ENCODE assay signal across 8 cellular contexts in the genomic region with DNA sequence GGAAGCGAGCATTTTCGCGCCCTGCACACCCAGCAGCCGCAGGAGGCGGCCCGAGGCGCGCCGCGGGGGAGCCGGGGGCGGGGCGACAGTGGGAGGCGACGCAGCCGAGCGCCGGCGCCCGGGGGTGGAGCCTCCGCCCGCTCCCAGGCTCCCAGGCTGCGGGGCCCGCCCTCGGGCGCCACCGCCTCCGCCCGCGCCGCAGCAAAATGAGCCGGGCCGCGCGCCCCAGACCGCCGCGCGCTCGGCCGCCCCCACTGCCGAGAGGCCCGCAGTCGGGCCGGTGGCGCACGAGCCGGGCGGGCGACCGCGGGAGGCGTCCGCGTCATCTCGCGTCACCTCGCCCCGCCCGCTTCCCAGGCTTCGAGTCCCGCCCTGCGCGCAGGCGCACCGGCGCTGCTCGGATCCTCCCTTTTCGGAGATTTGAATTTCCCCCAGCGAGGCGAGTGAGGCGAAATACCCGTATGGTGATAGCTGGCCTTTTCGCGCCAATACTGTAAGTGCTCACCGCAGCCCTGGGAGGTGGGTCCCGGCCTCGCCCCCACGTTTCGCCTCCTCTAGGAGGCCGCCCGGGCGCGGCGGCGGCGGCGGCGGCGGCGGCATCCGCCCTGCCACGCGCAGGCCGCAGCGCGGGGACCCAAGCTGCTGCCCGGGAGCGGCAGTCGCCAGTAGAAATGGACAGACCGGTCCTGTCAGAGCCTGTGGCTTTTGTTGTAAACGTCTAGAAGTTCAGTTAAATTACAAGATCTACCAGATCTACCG. TPM values are rescaled to one million over a fixed set of nuclear protein-coding genes. Genes with fewer than 3 reads are reported as not detected.
DNase-seq lines count a peak whose midpoint lies in the region; ATAC-seq and TF ChIP-seq lines count a peak whose summit lies in the region.

A gene with protein sequence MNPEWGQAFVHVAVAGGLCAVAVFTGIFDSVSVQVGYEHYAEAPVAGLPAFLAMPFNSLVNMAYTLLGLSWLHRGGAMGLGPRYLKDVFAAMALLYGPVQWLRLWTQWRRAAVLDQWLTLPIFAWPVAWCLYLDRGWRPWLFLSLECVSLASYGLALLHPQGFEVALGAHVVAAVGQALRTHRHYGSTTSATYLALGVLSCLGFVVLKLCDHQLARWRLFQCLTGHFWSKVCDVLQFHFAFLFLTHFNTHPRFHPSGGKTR (plus strand): TSS at position 387 of the 759 bp plus-strand sequence. CDS start 9,309 bp downstream, outside the sequence.

- DNase-seq in Caco-2 (peak; percentile 89 to 90), HUDEP-2 (lab: John Stamatoyannopoulos, UW; ENCODE audit: unreplicated experiment in 76 of 76) (peak in 72 of 76 experiments; percentile 13 to 89 (median 78)), NOMO-1 (lab: John Stamatoyannopoulos, UW; ENCODE audit: unreplicated experiment in 2 of 2) (peak; percentile 90 to 94), mesendoderm (peak; percentile 96)
- peak; percentile 74 to 90 (median 75) for DNase-seq in activated CD8-positive, alpha-beta memory T cell treated with anti-CD3 and anti-CD28 coated beads for 48 hours (ENCODE audit: low read depth in 2 of 3, low spot score in 2 of 3)
- peak; percentile 79 to 84 (median 81) for DNase-seq in effector memory CD8-positive, alpha-beta T cell
- peak; percentile 85 for DNase-seq in stimulated activated CD8-positive, alpha-beta memory T cell treated with anti-CD3 and anti-CD28 coated beads, Interleukin-12 subunit alpha, Interleukin-12 subunit beta, amount 100 ng/mL, for 4 hours (ENCODE audit: low read depth)

- no peaks in the 10 kb centered on the region for H3K27me3 Mint-ChIP-seq in Caco-2 (ENCODE audit: insufficient read depth, unreplicated experiment)
- no peaks in the 10 kb centered on the region for H3K27me3 Mint-ChIP-seq in effector memory CD8-positive, alpha-beta T cell

- peaks cover 28% of the 10 kb centered on the region for H3K36me3 Mint-ChIP-seq in Caco-2 (ENCODE audit: insufficient read depth, unreplicated experiment)
- H3K36me3 Mint-ChIP-seq in effector memory CD8-positive, alpha-beta T cell (ENCODE audit: insufficient read depth): peaks cover 28% of the 10 kb centered on the region

- intact Hi-C loops in Caco-2 (cut with micrococcal nuclease; ENCODE audit: unreplicated experiment): loop anchor here (10.0 kb wide), 1 partner anchor 402 kb away; a partner anchor contains a TSS

- no peak within 1 kb of the TSS for H4K8ac ChIP-seq in mesendoderm (ENCODE audit: low read depth, low read length)

- no peaks in the 10 kb centered on the region; the same call in 1 of the 2 replicates for H3K36me3 ChIP-seq in Caco-2 (ENCODE audit: control insufficient read depth, insufficient read depth, low read length)
- H3K36me3 ChIP-seq in mesendoderm (ENCODE audit: control insufficient read depth, insufficient read depth, low read length): no peaks in the 10 kb centered on the region

- no peaks in the 10 kb centered on the region for H3K79me1 ChIP-seq in mesendoderm (ENCODE audit: low read length)

- peak; percentile 43 for ATAC-seq in GM21423 (IDR thresholded peaks at IDR 0.05; ENCODE audit: unreplicated experiment)
- ATAC-seq in effector memory CD8-positive, alpha-beta T cell (replicated peaks): peak; percentile 52

- H2BK15ac ChIP-seq in mesendoderm (replicated peaks; ENCODE audit: low read depth): no peak within 1 kb of the TSS

- no peaks in the 10 kb centered on the region for H3K27me3 ChIP-seq in Caco-2 (replicated peaks; ENCODE audit: control insufficient read depth, insufficient read depth, low read length)
- H3K27me3 ChIP-seq in mesendoderm (ENCODE audit: insufficient read depth, low read length, poor library complexity): no peaks in the 10 kb centered on the region

- peaks cover 8% of the 10 kb centered on the region for H3K4me1 Mint-ChIP-seq in Caco-2 (ENCODE audit: low read depth, unreplicated experiment)
- H3K4me1 Mint-ChIP-seq in effector memory CD8-positive, alpha-beta T cell (ENCODE audit: low read depth in 2 of 2): peaks cover 19 to 21% of the 10 kb centered on the region in 2 donors

- H3K4me1 ChIP-seq in Caco-2 (0 out of 2 replicates have a peak, but pooled peaks cover 8% of the 10 kb centered on the region), mesendoderm (ENCODE audit: control insufficient read depth, low read depth, low read length) (peaks cover under 1% of the 10 kb centered on the region)

- BruUV-seq in Caco-2 (replicated peaks; lab: Mats Ljungman, UMichigan): no TSS peak

- H3K4ac ChIP-seq in mesendoderm (ENCODE audit: low read depth, low read length): peak within 1 kb of the TSS; percentile 98

- peak within 1 kb of the TSS; percentile 93 for H2BK5ac ChIP-seq in mesendoderm (ENCODE audit: low read length)

- WGBS in mesendoderm (ENCODE audit: extremely low coverage, insufficient coverage, low lambda C conversion rate): no CpG with 5 or more reads among the region's 103 CpGs

- H3K56ac ChIP-seq in mesendoderm (ENCODE audit: low read length): peak within 1 kb of the TSS; percentile 99

- peak within 1 kb of the TSS; percentile 100 for H3K27ac ChIP-seq in mesendoderm (ENCODE audit: low read depth, low read length)

- H3K79me2 ChIP-seq in mesendoderm (ENCODE audit: control insufficient read depth, insufficient read depth, low read length): peaks cover 29% of the 10 kb centered on the region

- peak within 1 kb of the TSS; percentile 98 for H3K4me3 Mint-ChIP-seq in Caco-2 (ENCODE audit: unreplicated experiment)
- H3K4me3 Mint-ChIP-seq in effector memory CD8-positive, alpha-beta T cell: peak within 1 kb of the TSS; percentile 94 to 96

- peak within 1 kb of the TSS; percentile 99 for H3K18ac ChIP-seq in mesendoderm (ENCODE audit: low read length)

- H3K4me3 ChIP-seq in Caco-2 (ENCODE audit: low read depth, low read length) (peak within 1 kb of the TSS; percentile 73), mesendoderm (ENCODE audit: low read length) (peak within 1 kb of the TSS; percentile 95)

- TF ChIP-seq CTCF in Caco-2 (IDR thresholded peaks at IDR 0.05; ENCODE audit: insufficient read depth in 1 of 2, low read depth in 1 of 2, low read length in 1 of 2, severe bottlenecking in 1 of 2, unreplicated experiment in 1 of 2): no peak

- peak within 1 kb of the TSS; percentile 99 for H3K9ac ChIP-seq in mesendoderm (ENCODE audit: low read length)

- CTCF ChIA-PET in Caco-2 (lab: Charles Lee): no interaction called here

- H2BK120ac ChIP-seq in mesendoderm (ENCODE audit: low read depth, low read length): peak within 1 kb of the TSS; percentile 18

- H4K5ac ChIP-seq in mesendoderm (ENCODE audit: low read length): no peak within 1 kb of the TSS

- H2AK5ac ChIP-seq in mesendoderm (ENCODE audit: low read length): no peak within 1 kb of the TSS

- POLR2A ChIA-PET in Caco-2 (lab: Charles Lee): interaction anchor here (1.4 kb wide), 2 partner anchors 44 to 102 kb away, joined by 4 read pairs; no protein-coding TSS in a partner anchor

- H3K23ac ChIP-seq in mesendoderm (ENCODE audit: low read length): no peak within 1 kb of the TSS

- H3K9me3 Mint-ChIP-seq in Caco-2 (ENCODE audit: unreplicated experiment): no peaks in the 10 kb centered on the region
- H3K9me3 Mint-ChIP-seq in effector memory CD8-positive, alpha-beta T cell: no peaks in the 10 kb centered on the region

- H3K4me2 ChIP-seq in mesendoderm (ENCODE audit: low read length): peak within 1 kb of the TSS; percentile 61

- H3K27ac Mint-ChIP-seq in Caco-2 (ENCODE audit: unreplicated experiment): peak within 1 kb of the TSS; percentile 100
- peak within 1 kb of the TSS; percentile 96 to 99 for H3K27ac Mint-ChIP-seq in effector memory CD8-positive, alpha-beta T cell

- no peaks in the 10 kb centered on the region for H3K9me3 ChIP-seq in Caco-2

RNA-seq across cellular contexts. Expression of the gene that starts here (rescaled TPM):
- total RNA-seq in Caco-2 (2022): 4.9 and 6.6 TPM in 2 replicates
- polyA plus RNA-seq in mesendoderm (2013, experiment 1 of 2): 1.2 TPM
- 1.2 TPM for polyA plus RNA-seq in mesendoderm (2013, experiment 2 of 2)

Comparison
In these comparisons a context has a peak if more than half of its experiments do, and no peak if none do; other contexts are left out.
1. Peak in every context shown above with its lines: DNase-seq, ATAC-seq, H3K4me3 ChIP-seq and H3K27ac ChIP-seq.